Comparison of ENCODE assay signal across 7 cellular contexts in the genomic region with DNA sequence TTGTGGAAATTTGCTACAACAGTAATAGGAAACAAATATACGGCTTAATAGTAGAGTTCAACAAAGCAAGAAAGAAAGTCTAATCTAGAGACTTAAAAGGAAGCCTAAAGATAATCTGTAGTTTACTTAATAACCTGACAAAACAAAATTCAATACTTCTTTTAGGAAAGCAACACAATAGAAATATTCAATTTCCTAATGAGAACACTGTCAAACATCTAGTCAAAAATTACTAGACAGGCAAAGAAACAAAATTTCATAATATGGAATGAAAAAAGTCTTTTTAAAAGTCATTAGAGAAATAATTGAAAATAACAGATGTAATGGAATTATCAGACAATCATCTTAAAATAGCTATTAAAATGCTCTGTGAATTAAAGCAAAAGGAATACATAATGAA.
"Had no signal": no experiment of that assay in that cellular context is flagged by ENCODE, and none has a peak within 500 bp of the region (broad histone marks: within the 10 kb centered on the region; RNA-seq: fewer than 3 reads in every experiment).

No MANE protein-coding gene starts in this region.

- DNase-seq: IMR-90, KBM-7, KG1 had no signal

- H3K4me3 ChIP-seq: K562 had no signal

- FAIRE-seq: HepG2, HTR-8/SVneo, K562 had no signal

- H3K27ac ChIP-seq: HL-60 had no signal
